Comparison of ENCODE assay signal across 28 cellular contexts in genomic region chr2:241822264-241822623, GRCh38. TPM values are rescaled to one million over a fixed set of nuclear protein-coding genes. Genes with fewer than 3 reads are reported as not detected.
DNase-seq lines count a peak whose midpoint lies in the region; ATAC-seq and TF ChIP-seq lines count a peak whose summit lies in the region.
"Had no signal": no experiment of that assay in that cellular context is flagged by ENCODE, and none has a peak within 500 bp of the region (broad histone marks: within the 10 kb centered on the region; RNA-seq: fewer than 3 reads in every experiment).

No MANE protein-coding gene starts in this region.

- H3K4me1 ChIP-seq in heart left ventricle = peaks cover 0 to 13% (median 0%) of the 10 kb centered on the region in 12 donors
- H3K4me1 ChIP-seq in psoas muscle = no peaks in the 10 kb centered on the region
- H3K4me1 ChIP-seq in naive thymus-derived CD4-positive, alpha-beta T cell (ENCODE audit: control insufficient read depth in 2 of 2, insufficient read depth in 2 of 2, low read length in 2 of 2) = peaks cover 4 to 7% of the 10 kb centered on the region in 2 donors
- H3K4me1 ChIP-seq: adrenal gland had no signal

- H3K36me3 ChIP-seq in heart left ventricle (no peaks in the 10 kb centered on the region), psoas muscle (ENCODE audit: insufficient read depth in 1 of 2, low read depth in 1 of 2) (no peaks in the 10 kb centered on the region)
- no peaks in the 10 kb centered on the region for H3K36me3 ChIP-seq in naive thymus-derived CD4-positive, alpha-beta T cell (ENCODE audit: control insufficient read depth in 2 of 3, insufficient read depth in 3 of 3, low read length in 3 of 3)
- H3K36me3 ChIP-seq: adrenal gland, MG63 had no signal

- intact Hi-C loops in Right ventricle myocardium superior (cut with DNase I) (no loop called here), heart left ventricle (cut with DNase I) (no loop called here), psoas muscle (cut with DNase I) (loop anchor here in 1 of 2 donors (2.0 kb wide), 1 partner anchor 21 kb away; no protein-coding TSS in a partner anchor)
- intact Hi-C loops in naive thymus-derived CD4-positive, alpha-beta T cell (cut with micrococcal nuclease) = no loop called here

- peaks cover 0 to 11% (median 2%) of the 10 kb centered on the region in 12 donors for H3K9me3 ChIP-seq in heart left ventricle
- no peaks in the 10 kb centered on the region for H3K9me3 ChIP-seq in psoas muscle
- H3K9me3 ChIP-seq in naive thymus-derived CD4-positive, alpha-beta T cell (ENCODE audit: control insufficient read depth in 2 of 3, low read length in 3 of 3) = peaks cover 0 to 5% (median 0%) of the 10 kb centered on the region in 3 experiments
- H3K9me3 ChIP-seq: adrenal gland had no signal

- ATAC-seq in Right ventricle myocardium superior (ENCODE audit: poor library complexity) (no peak), heart left ventricle (no peak), psoas muscle (no peak), GM19324 (IDR thresholded peaks at IDR 0.05; ENCODE audit: low FRiP score, unreplicated experiment) (no peak)
- ATAC-seq in activated naive CD8-positive, alpha-beta T cell treated with anti-CD3 and anti-CD28 coated beads, Interleukin-2, amount 10 ng/mL, durations not matched to agents 7 days and 5 days (ENCODE audit: low read depth) = no peak
- ATAC-seq in naive thymus-derived CD4-positive, alpha-beta T cell = no peak
- ATAC-seq: effector memory CD8-positive, alpha-beta T cell; esophagus mucosa; mucosa of descending colon; SK-N-SH treated with all-trans-retinoic acid at 6 μM for 48 hours had no signal

- H3K27me3 ChIP-seq in heart left ventricle = no peaks in the 10 kb centered on the region
- peaks cover 0 to 7% (median 2%) of the 10 kb centered on the region in 3 donors for H3K27me3 ChIP-seq in psoas muscle (ENCODE audit: insufficient read depth in 3 of 3, low read length in 2 of 3)
- H3K27me3 ChIP-seq in naive thymus-derived CD4-positive, alpha-beta T cell (ENCODE audit: control insufficient read depth in 2 of 2, insufficient read depth in 2 of 2, low read length in 2 of 2) = no peaks in the 10 kb centered on the region
- H3K27me3 ChIP-seq: adrenal gland, MG63 had no signal

- no peak overlapping the region for H3K4me3 Mint-ChIP-seq in activated naive CD8-positive, alpha-beta T cell treated with anti-CD3 and anti-CD28 coated beads, Interleukin-2, amount 10 ng/mL, durations not matched to agents 7 days and 5 days
- peak overlapping the region in 2 of 10 donors; percentile 33 to 55 for H3K4me3 Mint-ChIP-seq in naive thymus-derived CD4-positive, alpha-beta T cell
- H3K4me3 Mint-ChIP-seq: T-helper 2 cell treated with Interferon-gamma antibody and Interleukin-4, amounts not matched to agents 5 μg/mL and 100 μg/mL, for 36 hours had no signal

- no peak for TF ChIP-seq POLR2A in heart left ventricle (IDR thresholded peaks at IDR 0.05)

- POLR2A ChIA-PET in activated naive CD8-positive, alpha-beta T cell treated with anti-CD3 and anti-CD28 coated beads, Interleukin-2, amount 10 ng/mL, durations not matched to agents 7 days and 5 days (lab: Charles Lee) = no interaction called here
- POLR2A ChIA-PET in naive thymus-derived CD4-positive, alpha-beta T cell (lab: Charles Lee) = no interaction called here

- TF ChIP-seq CTCF in heart left ventricle (IDR thresholded peaks at IDR 0.05) (no peak), psoas muscle (IDR thresholded peaks at IDR 0.05) (no peak)

- peaks cover 27% of the 10 kb centered on the region for H3K4me1 Mint-ChIP-seq in activated naive CD8-positive, alpha-beta T cell treated with anti-CD3 and anti-CD28 coated beads, Interleukin-2, amount 10 ng/mL, durations not matched to agents 7 days and 5 days
- H3K4me1 Mint-ChIP-seq in naive thymus-derived CD4-positive, alpha-beta T cell = peaks cover 10 to 27% (median 14%) of the 10 kb centered on the region in 7 donors
- H3K4me1 Mint-ChIP-seq: brain had no signal

- H3K27ac ChIP-seq in heart left ventricle (peak overlapping the region in 1 of 12 donors; percentile 67), psoas muscle (no peak overlapping the region), caudate nucleus (ENCODE audit: low read depth, low read length) (no peak overlapping the region)
- H3K27ac ChIP-seq in naive thymus-derived CD4-positive, alpha-beta T cell (ENCODE audit: low read depth, low read length) = no peak overlapping the region
- H3K27ac ChIP-seq: C4-2B, VCaP had no signal

- DNase-seq in Right ventricle myocardium superior (peak; percentile 17), heart left ventricle (no peak), GM03348 (ENCODE audit: low spot score) (peak; percentile 3), psoas muscle (no peak), caudate nucleus (lab: John Stamatoyannopoulos, UW) (no peak)
- DNase-seq in activated naive CD8-positive, alpha-beta T cell treated with anti-CD3 and anti-CD28 coated beads, Interleukin-2, amount 10 ng/mL, durations not matched to agents 7 days and 5 days = no peak
- DNase-seq in naive thymus-derived CD4-positive, alpha-beta T cell = no peak
- DNase-seq: ACHN; activated CD4-positive, alpha-beta T cell treated with anti-CD3 and anti-CD28 coated beads for 48 hours; foreskin melanocyte; KBM-7; MG63; mucosa of descending colon; NCI-H2081 treated with DMSO at 0.1 percent for 48 hours; OCI-M1 had no signal

- H3K27ac Mint-ChIP-seq in activated naive CD8-positive, alpha-beta T cell treated with anti-CD3 and anti-CD28 coated beads, Interleukin-2, amount 10 ng/mL, durations not matched to agents 7 days and 5 days = peak overlapping the region; percentile 21
- H3K27ac Mint-ChIP-seq in naive thymus-derived CD4-positive, alpha-beta T cell = peak overlapping the region in 3 of 9 donors; percentile 30 to 83 (median 67)
- H3K27ac Mint-ChIP-seq: GM23338; T-helper 2 cell treated with Interferon-gamma antibody and Interleukin-4, amounts not matched to agents 5 μg/mL and 100 μg/mL, for 36 hours had no signal

- peaks cover 14% of the 10 kb centered on the region for H3K27me3 Mint-ChIP-seq in activated naive CD8-positive, alpha-beta T cell treated with anti-CD3 and anti-CD28 coated beads, Interleukin-2, amount 10 ng/mL, durations not matched to agents 7 days and 5 days
- H3K27me3 Mint-ChIP-seq in naive thymus-derived CD4-positive, alpha-beta T cell = peaks cover 0 to 26% (median 13%) of the 10 kb centered on the region in 5 donors

- H3K9me3 Mint-ChIP-seq in activated naive CD8-positive, alpha-beta T cell treated with anti-CD3 and anti-CD28 coated beads, Interleukin-2, amount 10 ng/mL, durations not matched to agents 7 days and 5 days = peaks cover 20% of the 10 kb centered on the region
- peaks cover 0 to 33% (median 17%) of the 10 kb centered on the region in 11 donors for H3K9me3 Mint-ChIP-seq in naive thymus-derived CD4-positive, alpha-beta T cell

- WGBS in heart left ventricle, 4 donors = 71 to 76% (median 74%) methylated on average over 14 of the region's 14 CpGs
- WGBS in psoas muscle, 3 donors = 73 to 77% (median 73%) methylated on average over 14 of the region's 14 CpGs

- CTCF ChIA-PET in naive thymus-derived CD4-positive, alpha-beta T cell (lab: Charles Lee) = no interaction called here

- H3K36me3 Mint-ChIP-seq in activated naive CD8-positive, alpha-beta T cell treated with anti-CD3 and anti-CD28 coated beads, Interleukin-2, amount 10 ng/mL, durations not matched to agents 7 days and 5 days = peaks cover 5% of the 10 kb centered on the region
- H3K36me3 Mint-ChIP-seq in naive thymus-derived CD4-positive, alpha-beta T cell = peaks cover 0 to 12% (median 7%) of the 10 kb centered on the region in 5 donors
- H3K36me3 Mint-ChIP-seq: brain had no signal

- H3K4me3 ChIP-seq in heart left ventricle (peak overlapping the region in 4 of 12 donors; percentile 15 to 31 (median 21)), psoas muscle (peak overlapping the region; percentile 15)
- H3K4me3 ChIP-seq in naive thymus-derived CD4-positive, alpha-beta T cell (ENCODE audit: low read length) = no peak overlapping the region
- H3K4me3 ChIP-seq: GM23338, MG63, mucosa of descending colon had no signal

RNA-seq across cellular contexts. Expression of gene NEU4, which starts 13.3 kb away (rescaled TPM):
- not detected for total RNA-seq in Right ventricle myocardium superior
- 1 to 10 TPM in 1 of 9 donors, under 1 TPM in 4, not detected in 4; 0.21 to 1.4 (median 0.45) TPM for total RNA-seq in heart left ventricle
- under 1 TPM; 0.07 to 0.50 TPM for polyA plus RNA-seq in heart left ventricle
- under 1 TPM in 1 of 2 experiments, not detected in 1; 0.20 TPM for total RNA-seq in activated naive CD8-positive, alpha-beta T cell treated with anti-CD3 and anti-CD28 coated beads, Interleukin-2, amount 10 ng/mL, durations not matched to agents 7 days and 5 days
- 10 to 100 TPM in 2 of 4 donors, 1 to 10 TPM in 1, under 1 TPM in 1; 0.44 to 18.0 (median 9.1) TPM for total RNA-seq in psoas muscle
- polyA plus RNA-seq in psoas muscle = 10 to 100 TPM in 1 of 3 donors, 1 to 10 TPM in 1, under 1 TPM in 1; 0.73 to 54.6 (median 3.4) TPM
- 10 to 100 TPM in 1 of 5 experiments, 1 to 10 TPM in 2, not detected in 2; 1.1 to 13.9 (median 1.2) TPM for total RNA-seq in naive thymus-derived CD4-positive, alpha-beta T cell
- polyA plus RNA-seq in naive thymus-derived CD4-positive, alpha-beta T cell = not detected
- total RNA-seq: esophagus mucosa, pulmonary artery endothelial cell had no signal

RNA-seq across cellular contexts. Expression of gene PDCD1, which starts 36.5 kb away (rescaled TPM):
- total RNA-seq in Right ventricle myocardium superior (2.0 TPM), heart left ventricle (1 to 10 TPM in 5 of 9 donors, under 1 TPM in 4; 0.27 to 7.6 (median 1.3) TPM), psoas muscle (under 1 TPM in 2 of 4 donors, not detected in 2; 0.20 to 0.30 TPM)
- polyA plus RNA-seq in heart left ventricle (1 to 10 TPM; 3.3 to 4.7 TPM), psoas muscle (under 1 TPM; 0.03 to 0.06 (median 0.05) TPM)
- total RNA-seq in activated naive CD8-positive, alpha-beta T cell treated with anti-CD3 and anti-CD28 coated beads, Interleukin-2, amount 10 ng/mL, durations not matched to agents 7 days and 5 days = 1 to 10 TPM; 5.4 to 6.6 TPM
- 1 to 10 TPM in 2 of 5 experiments, under 1 TPM in 1, not detected in 2; 0.56 to 9.4 (median 1.1) TPM for total RNA-seq in naive thymus-derived CD4-positive, alpha-beta T cell
- under 1 TPM; 0.24 to 0.85 TPM for polyA plus RNA-seq in naive thymus-derived CD4-positive, alpha-beta T cell
- total RNA-seq: NCI-H460, pulmonary artery endothelial cell, skeletal muscle tissue had no signal

RNA-seq across cellular contexts. Expression of gene GAL3ST2, which starts 45.6 kb away (rescaled TPM):
- not detected for total RNA-seq in Right ventricle myocardium superior
- 1 to 10 TPM in 1 of 9 donors, under 1 TPM in 1, not detected in 7; 0.21 to 1.7 TPM for total RNA-seq in heart left ventricle
- polyA plus RNA-seq in heart left ventricle = not detected
- total RNA-seq in activated naive CD8-positive, alpha-beta T cell treated with anti-CD3 and anti-CD28 coated beads, Interleukin-2, amount 10 ng/mL, durations not matched to agents 7 days and 5 days = under 1 TPM; 0.22 to 0.43 TPM
- under 1 TPM in 1 of 4 donors, not detected in 3; 0.16 TPM for total RNA-seq in psoas muscle
- under 1 TPM in 1 of 3 donors, not detected in 2; 0.14 TPM for polyA plus RNA-seq in psoas muscle
- total RNA-seq in naive thymus-derived CD4-positive, alpha-beta T cell = under 1 TPM in 3 of 5 experiments, not detected in 2; 0.17 to 0.93 (median 0.37) TPM
- polyA plus RNA-seq in naive thymus-derived CD4-positive, alpha-beta T cell = not detected
- total RNA-seq: esophagus mucosa, pulmonary artery endothelial cell, skeletal muscle tissue had no signal

RNA-seq across cellular contexts. Expression of gene RTP5, which starts 47.3 kb away (rescaled TPM):
- total RNA-seq in Right ventricle myocardium superior = not detected
- total RNA-seq in heart left ventricle = not detected
- not detected for polyA plus RNA-seq in heart left ventricle
- total RNA-seq in activated naive CD8-positive, alpha-beta T cell treated with anti-CD3 and anti-CD28 coated beads, Interleukin-2, amount 10 ng/mL, durations not matched to agents 7 days and 5 days = under 1 TPM; 0.53 to 0.60 TPM
- total RNA-seq in psoas muscle = not detected
- under 1 TPM in 1 of 3 donors, not detected in 2; 0.01 TPM for polyA plus RNA-seq in psoas muscle
- under 1 TPM in 1 of 5 experiments, not detected in 4; 0.54 TPM for total RNA-seq in naive thymus-derived CD4-positive, alpha-beta T cell
- polyA plus RNA-seq in naive thymus-derived CD4-positive, alpha-beta T cell = not detected
- total RNA-seq: esophagus mucosa, GM23338, mucosa of descending colon, NCI-H460, pulmonary artery endothelial cell, skeletal muscle tissue had no signal
- polyA plus RNA-seq: GM23338 had no signal

Comparison
In these comparisons a context has a peak if more than half of its experiments do, and no peak if none do; other contexts are left out.
1. DNase-seq: peak in Right ventricle myocardium superior (single experiment) and GM03348 (single experiment); none in heart left ventricle (0 of 5), activated naive CD8-positive, alpha-beta T cell treated with anti-CD3 and anti-CD28 coated beads, Interleukin-2, amount 10 ng/mL, durations not matched to agents 7 days and 5 days (single experiment), psoas muscle (0 of 2), caudate nucleus (0 of 61) and naive thymus-derived CD4-positive, alpha-beta T cell (0 of 9).